In the genomic region with DNA sequence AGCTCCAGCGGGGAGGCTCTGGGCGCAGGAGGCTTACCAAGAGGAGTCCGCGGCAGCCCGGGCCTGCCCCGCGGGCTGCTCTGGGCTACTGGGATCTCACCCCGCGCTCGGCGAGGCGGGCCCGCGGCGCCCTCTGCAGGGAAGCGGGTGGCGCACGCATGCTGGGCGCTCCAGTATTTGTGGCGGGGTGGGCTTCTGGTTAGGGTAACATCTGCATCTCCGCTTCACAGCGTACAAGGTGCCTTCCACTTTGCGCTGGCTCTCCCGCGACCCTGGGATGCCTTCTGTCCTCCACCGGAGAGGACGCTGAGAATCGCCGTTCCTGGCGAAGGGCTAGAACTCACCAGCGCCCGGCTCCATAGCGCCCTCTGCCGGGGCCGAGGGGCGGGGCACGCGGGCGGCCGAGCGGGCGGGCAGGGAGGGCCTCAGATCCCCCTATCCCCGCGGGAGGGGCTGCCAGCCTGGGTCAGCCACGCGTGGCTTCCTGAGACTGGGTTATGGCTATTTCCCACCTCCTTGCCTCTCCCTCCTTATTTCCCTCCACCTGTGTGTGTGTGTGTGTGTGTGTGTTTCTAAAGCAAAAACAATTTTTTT, we compare ENCODE assay signal across 1 cellular context.
TF ChIP-seq lines count a peak whose summit lies in the region.

No MANE protein-coding gene starts in this region.

TF ChIP-seq in K562, 482 proteins besides CTCF, POLR2A, EP300 and RAD21 (continued from another document and continues in another):
- TF ChIP-seq ARID2 (IDR thresholded peaks at IDR 0.05), result peak; percentile 57; the same call in 1 of the 2 replicates
- TF ChIP-seq NFXL1 (CRISPR knock-in tag; IDR thresholded peaks at IDR 0.05), result no peak
- TF ChIP-seq SMARCA4 (IDR thresholded peaks at IDR 0.05), result peak; percentile 58; the same call in 1 of the 2 replicates
- no peak for TF ChIP-seq MYBL2 (IDR thresholded peaks at IDR 0.05; ENCODE audit: low read depth)
- no peak for TF ChIP-seq MYBL2 (CRISPR knock-in tag; IDR thresholded peaks at IDR 0.05; ENCODE audit: borderline replicate concordance)
- TF ChIP-seq POLR3G (IDR thresholded peaks at IDR 0.05; ENCODE audit: extremely low read depth, insufficient read length, insufficient replicate concordance), result no peak
- TF ChIP-seq ZNF778 (CRISPR knock-in tag; IDR thresholded peaks at IDR 0.05), result no peak
- TF ChIP-seq RBM34 (IDR thresholded peaks at IDR 0.05; ENCODE audit: borderline replicate concordance, insufficient read depth, low read length), result no peak
- no peak for TF ChIP-seq ZC3H4 (CRISPR knock-in tag; IDR thresholded peaks at IDR 0.05; ENCODE audit: borderline replicate concordance)
- peak; percentile 76 for TF ChIP-seq SP1 (CRISPR knock-in tag; IDR thresholded peaks at IDR 0.05)
- TF ChIP-seq ZNF780A (CRISPR knock-in tag; IDR thresholded peaks at IDR 0.05), result no peak
- TF ChIP-seq, protein P1, sequence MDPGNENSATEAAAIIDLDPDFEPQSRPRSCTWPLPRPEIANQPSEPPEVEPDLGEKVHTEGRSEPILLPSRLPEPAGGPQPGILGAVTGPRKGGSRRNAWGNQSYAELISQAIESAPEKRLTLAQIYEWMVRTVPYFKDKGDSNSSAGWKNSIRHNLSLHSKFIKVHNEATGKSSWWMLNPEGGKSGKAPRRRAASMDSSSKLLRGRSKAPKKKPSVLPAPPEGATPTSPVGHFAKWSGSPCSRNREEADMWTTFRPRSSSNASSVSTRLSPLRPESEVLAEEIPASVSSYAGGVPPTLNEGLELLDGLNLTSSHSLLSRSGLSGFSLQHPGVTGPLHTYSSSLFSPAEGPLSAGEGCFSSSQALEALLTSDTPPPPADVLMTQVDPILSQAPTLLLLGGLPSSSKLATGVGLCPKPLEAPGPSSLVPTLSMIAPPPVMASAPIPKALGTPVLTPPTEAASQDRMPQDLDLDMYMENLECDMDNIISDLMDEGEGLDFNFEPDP (CRISPR knock-in tag; IDR thresholded peaks at IDR 0.05), result no peak
- TF ChIP-seq, protein P2, sequence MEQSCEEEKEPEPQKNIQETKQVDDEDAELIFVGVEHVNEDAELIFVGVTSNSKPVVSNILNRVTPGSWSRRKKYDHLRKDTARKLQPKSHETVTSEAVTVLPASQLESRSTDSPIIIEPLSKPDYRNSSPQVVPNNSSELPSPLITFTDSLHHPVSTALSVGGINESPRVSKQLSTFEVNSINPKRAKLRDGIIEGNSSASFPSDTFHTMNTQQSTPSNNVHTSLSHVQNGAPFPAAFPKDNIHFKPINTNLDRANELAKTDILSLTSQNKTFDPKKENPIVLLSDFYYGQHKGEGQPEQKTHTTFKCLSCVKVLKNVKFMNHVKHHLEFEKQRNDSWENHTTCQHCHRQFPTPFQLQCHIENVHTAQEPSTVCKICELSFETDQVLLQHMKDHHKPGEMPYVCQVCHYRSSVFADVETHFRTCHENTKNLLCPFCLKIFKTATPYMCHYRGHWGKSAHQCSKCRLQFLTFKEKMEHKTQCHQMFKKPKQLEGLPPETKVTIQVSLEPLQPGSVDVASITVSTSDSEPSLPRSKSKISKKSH (CRISPR knock-in tag; IDR thresholded peaks at IDR 0.05), result no peak
- TF ChIP-seq DDX20 (tag; IDR thresholded peaks at IDR 0.05; ENCODE audit: low read depth), result no peak
- TF ChIP-seq TAF15 (IDR thresholded peaks at IDR 0.05; ENCODE audit: low read depth, low read length), result no peak
- TF ChIP-seq, protein P3, sequence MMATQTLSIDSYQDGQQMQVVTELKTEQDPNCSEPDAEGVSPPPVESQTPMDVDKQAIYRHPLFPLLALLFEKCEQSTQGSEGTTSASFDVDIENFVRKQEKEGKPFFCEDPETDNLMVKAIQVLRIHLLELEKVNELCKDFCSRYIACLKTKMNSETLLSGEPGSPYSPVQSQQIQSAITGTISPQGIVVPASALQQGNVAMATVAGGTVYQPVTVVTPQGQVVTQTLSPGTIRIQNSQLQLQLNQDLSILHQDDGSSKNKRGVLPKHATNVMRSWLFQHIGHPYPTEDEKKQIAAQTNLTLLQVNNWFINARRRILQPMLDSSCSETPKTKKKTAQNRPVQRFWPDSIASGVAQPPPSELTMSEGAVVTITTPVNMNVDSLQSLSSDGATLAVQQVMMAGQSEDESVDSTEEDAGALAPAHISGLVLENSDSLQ (IDR thresholded peaks at IDR 0.05), result no peak
- no peak for TF ChIP-seq PCBP2 (IDR thresholded peaks at IDR 0.05; ENCODE audit: low read depth, low read length, poor library complexity, severe bottlenecking)
- TF ChIP-seq, protein P4, sequence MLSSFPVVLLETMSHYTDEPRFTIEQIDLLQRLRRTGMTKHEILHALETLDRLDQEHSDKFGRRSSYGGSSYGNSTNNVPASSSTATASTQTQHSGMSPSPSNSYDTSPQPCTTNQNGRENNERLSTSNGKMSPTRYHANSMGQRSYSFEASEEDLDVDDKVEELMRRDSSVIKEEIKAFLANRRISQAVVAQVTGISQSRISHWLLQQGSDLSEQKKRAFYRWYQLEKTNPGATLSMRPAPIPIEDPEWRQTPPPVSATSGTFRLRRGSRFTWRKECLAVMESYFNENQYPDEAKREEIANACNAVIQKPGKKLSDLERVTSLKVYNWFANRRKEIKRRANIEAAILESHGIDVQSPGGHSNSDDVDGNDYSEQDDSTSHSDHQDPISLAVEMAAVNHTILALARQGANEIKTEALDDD (IDR thresholded peaks at IDR 0.05), result no peak
- TF ChIP-seq CEBPG (CRISPR knock-in tag; IDR thresholded peaks at IDR 0.05), result no peak
- no peak for TF ChIP-seq CEBPG (tag; conservative IDR thresholded peaks at IDR 0.05 in 1 of 2, IDR thresholded peaks at IDR 0.05 in 1 of 2)
- TF ChIP-seq RBM22 (IDR thresholded peaks at IDR 0.05; ENCODE audit: low read depth, low read length, poor library complexity, severe bottlenecking), result peak; percentile 40
- no peak for TF ChIP-seq ARNT (IDR thresholded peaks at IDR 0.05)
- TF ChIP-seq KLF16 (IDR thresholded peaks at IDR 0.05), result peak; percentile 56; the same call in 1 of the 2 replicates
- no peak for TF ChIP-seq ZNF76 (CRISPR knock-in tag; IDR thresholded peaks at IDR 0.05; ENCODE audit: borderline replicate concordance)
- TF ChIP-seq SIN3B (IDR thresholded peaks at IDR 0.05; ENCODE audit: low read depth), result 0 out of 2 replicates have a peak, but pooled peaks have one; percentile 54
- TF ChIP-seq ZNF707 (CRISPR knock-in tag; conservative IDR thresholded peaks at IDR 0.05), result no peak
- TF ChIP-seq STAT5A (IDR thresholded peaks at IDR 0.05; ENCODE audit: borderline replicate concordance, low read length), result no peak
- peak in 1 of 2 experiments; percentile 50; a peak in 1 of 4 replicates for TF ChIP-seq TRIM24 (IDR thresholded peaks at IDR 0.05)
- TF ChIP-seq PYGO2 (tag; IDR thresholded peaks at IDR 0.05), result no peak
- TF ChIP-seq ZNF175 (CRISPR knock-in tag; IDR thresholded peaks at IDR 0.05; ENCODE audit: low read depth), result no peak
- TF ChIP-seq ZNF699 (CRISPR knock-in tag; IDR thresholded peaks at IDR 0.05; ENCODE audit: insufficient replicate concordance), result no peak
- no peak for TF ChIP-seq TAF9B (IDR thresholded peaks at IDR 0.05; ENCODE audit: partially characterized antibody)
- peak; percentile 87; the same call in 1 of the 2 replicates for TF ChIP-seq TARDBP (IDR thresholded peaks at IDR 0.05)
- TF ChIP-seq, protein P5, sequence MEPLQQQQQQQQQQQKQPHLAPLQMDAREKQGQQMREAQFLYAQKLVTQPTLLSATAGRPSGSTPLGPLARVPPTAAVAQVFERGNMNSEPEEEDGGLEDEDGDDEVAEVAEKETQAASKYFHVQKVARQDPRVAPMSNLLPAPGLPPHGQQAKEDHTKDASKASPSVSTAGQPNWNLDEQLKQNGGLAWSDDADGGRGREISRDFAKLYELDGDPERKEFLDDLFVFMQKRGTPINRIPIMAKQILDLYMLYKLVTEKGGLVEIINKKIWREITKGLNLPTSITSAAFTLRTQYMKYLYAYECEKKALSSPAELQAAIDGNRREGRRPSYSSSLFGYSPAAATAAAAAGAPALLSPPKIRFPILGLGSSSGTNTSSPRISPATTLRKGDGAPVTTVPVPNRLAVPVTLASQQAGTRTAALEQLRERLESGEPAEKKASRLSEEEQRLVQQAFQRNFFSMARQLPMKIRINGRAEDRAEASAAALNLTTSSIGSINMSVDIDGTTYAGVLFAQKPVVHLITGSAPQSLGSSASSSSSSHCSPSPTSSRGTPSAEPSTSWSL (CRISPR knock-in tag; IDR thresholded peaks at IDR 0.05; ENCODE audit: borderline replicate concordance), result no peak
- TF ChIP-seq NFRKB (IDR thresholded peaks at IDR 0.05; ENCODE audit: low read depth), result no peak
- TF ChIP-seq POLR2AphosphoS2 (IDR thresholded peaks at IDR 0.05; ENCODE audit: low read length), result no peak
- no peak for TF ChIP-seq CSDE1 (IDR thresholded peaks at IDR 0.05)
- TF ChIP-seq MCM7 (IDR thresholded peaks at IDR 0.05), result no peak
- no peak for TF ChIP-seq ETV5 (CRISPR knock-in tag; IDR thresholded peaks at IDR 0.05; ENCODE audit: low read depth)
- no peak for TF ChIP-seq CREBBP (IDR thresholded peaks at IDR 0.05; ENCODE audit: low read depth, low read length)
- TF ChIP-seq DPF2 (IDR thresholded peaks at IDR 0.05), result no peak; the same call in 1 of the 2 replicates
- TF ChIP-seq HDAC3 (IDR thresholded peaks at IDR 0.05; ENCODE audit: borderline replicate concordance, partially characterized antibody), result no peak
- TF ChIP-seq, protein P6, sequence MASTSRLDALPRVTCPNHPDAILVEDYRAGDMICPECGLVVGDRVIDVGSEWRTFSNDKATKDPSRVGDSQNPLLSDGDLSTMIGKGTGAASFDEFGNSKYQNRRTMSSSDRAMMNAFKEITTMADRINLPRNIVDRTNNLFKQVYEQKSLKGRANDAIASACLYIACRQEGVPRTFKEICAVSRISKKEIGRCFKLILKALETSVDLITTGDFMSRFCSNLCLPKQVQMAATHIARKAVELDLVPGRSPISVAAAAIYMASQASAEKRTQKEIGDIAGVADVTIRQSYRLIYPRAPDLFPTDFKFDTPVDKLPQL (IDR thresholded peaks at IDR 0.05; ENCODE audit: extremely low read depth, insufficient read length), result no peak
- TF ChIP-seq, protein P7, sequence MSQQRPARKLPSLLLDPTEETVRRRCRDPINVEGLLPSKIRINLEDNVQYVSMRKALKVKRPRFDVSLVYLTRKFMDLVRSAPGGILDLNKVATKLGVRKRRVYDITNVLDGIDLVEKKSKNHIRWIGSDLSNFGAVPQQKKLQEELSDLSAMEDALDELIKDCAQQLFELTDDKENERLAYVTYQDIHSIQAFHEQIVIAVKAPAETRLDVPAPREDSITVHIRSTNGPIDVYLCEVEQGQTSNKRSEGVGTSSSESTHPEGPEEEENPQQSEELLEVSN (IDR thresholded peaks at IDR 0.05; ENCODE audit: borderline replicate concordance in 1 of 2, extremely low read depth in 1 of 2, insufficient read depth in 1 of 2, insufficient read length in 1 of 2, low read depth in 1 of 2, low read length in 1 of 2, poor library complexity in 1 of 2, severe bottlenecking in 1 of 2), result peak; percentile 36 to 71
- no peak for TF ChIP-seq THRAP3 (IDR thresholded peaks at IDR 0.05; ENCODE audit: borderline replicate concordance)
- TF ChIP-seq, protein P8, sequence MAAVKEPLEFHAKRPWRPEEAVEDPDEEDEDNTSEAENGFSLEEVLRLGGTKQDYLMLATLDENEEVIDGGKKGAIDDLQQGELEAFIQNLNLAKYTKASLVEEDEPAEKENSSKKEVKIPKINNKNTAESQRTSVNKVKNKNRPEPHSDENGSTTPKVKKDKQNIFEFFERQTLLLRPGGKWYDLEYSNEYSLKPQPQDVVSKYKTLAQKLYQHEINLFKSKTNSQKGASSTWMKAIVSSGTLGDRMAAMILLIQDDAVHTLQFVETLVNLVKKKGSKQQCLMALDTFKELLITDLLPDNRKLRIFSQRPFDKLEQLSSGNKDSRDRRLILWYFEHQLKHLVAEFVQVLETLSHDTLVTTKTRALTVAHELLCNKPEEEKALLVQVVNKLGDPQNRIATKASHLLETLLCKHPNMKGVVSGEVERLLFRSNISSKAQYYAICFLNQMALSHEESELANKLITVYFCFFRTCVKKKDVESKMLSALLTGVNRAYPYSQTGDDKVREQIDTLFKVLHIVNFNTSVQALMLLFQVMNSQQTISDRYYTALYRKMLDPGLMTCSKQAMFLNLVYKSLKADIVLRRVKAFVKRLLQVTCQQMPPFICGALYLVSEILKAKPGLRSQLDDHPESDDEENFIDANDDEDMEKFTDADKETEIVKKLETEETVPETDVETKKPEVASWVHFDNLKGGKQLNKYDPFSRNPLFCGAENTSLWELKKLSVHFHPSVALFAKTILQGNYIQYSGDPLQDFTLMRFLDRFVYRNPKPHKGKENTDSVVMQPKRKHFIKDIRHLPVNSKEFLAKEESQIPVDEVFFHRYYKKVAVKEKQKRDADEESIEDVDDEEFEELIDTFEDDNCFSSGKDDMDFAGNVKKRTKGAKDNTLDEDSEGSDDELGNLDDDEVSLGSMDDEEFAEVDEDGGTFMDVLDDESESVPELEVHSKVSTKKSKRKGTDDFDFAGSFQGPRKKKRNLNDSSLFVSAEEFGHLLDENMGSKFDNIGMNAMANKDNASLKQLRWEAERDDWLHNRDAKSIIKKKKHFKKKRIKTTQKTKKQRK (IDR thresholded peaks at IDR 0.05; ENCODE audit: borderline replicate concordance, low read depth, low read length), result no peak
- no peak for TF ChIP-seq ZNF408 (CRISPR knock-in tag; IDR thresholded peaks at IDR 0.05; ENCODE audit: low read depth)
- no peak for TF ChIP-seq ZNF3 (CRISPR knock-in tag; IDR thresholded peaks at IDR 0.05)
- 0 out of 2 replicates have a peak, but pooled peaks have one; percentile 16 for TF ChIP-seq GATAD2B (IDR thresholded peaks at IDR 0.05; ENCODE audit: borderline replicate concordance)
- no peak for TF ChIP-seq SRSF1 (IDR thresholded peaks at IDR 0.05; ENCODE audit: low read depth, low read length)
- TF ChIP-seq, protein P9, sequence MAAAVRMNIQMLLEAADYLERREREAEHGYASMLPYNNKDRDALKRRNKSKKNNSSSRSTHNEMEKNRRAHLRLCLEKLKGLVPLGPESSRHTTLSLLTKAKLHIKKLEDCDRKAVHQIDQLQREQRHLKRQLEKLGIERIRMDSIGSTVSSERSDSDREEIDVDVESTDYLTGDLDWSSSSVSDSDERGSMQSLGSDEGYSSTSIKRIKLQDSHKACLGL (CRISPR knock-in tag; IDR thresholded peaks at IDR 0.05; ENCODE audit: borderline replicate concordance, poor library complexity, severe bottlenecking), result no peak
- no peak for TF ChIP-seq ZNF445 (CRISPR knock-in tag; IDR thresholded peaks at IDR 0.05; ENCODE audit: low read depth)
- no peak for TF ChIP-seq ZNF561 (CRISPR knock-in tag; conservative IDR thresholded peaks at IDR 0.05)
- TF ChIP-seq PHF21A (IDR thresholded peaks at IDR 0.05; ENCODE audit: borderline replicate concordance, low read depth), result 0 out of 2 replicates have a peak, but pooled peaks have one; percentile 21
- no peak for TF ChIP-seq BMI1 (IDR thresholded peaks at IDR 0.05; ENCODE audit: low read length)
- TF ChIP-seq CBX1 (IDR thresholded peaks at IDR 0.05; ENCODE audit: low read depth), result peak; percentile 39; the same call in 1 of the 2 replicates
- no peak for TF ChIP-seq RFX7 (CRISPR knock-in tag; IDR thresholded peaks at IDR 0.05)
- no peak for TF ChIP-seq ZSCAN32 (CRISPR knock-in tag; IDR thresholded peaks at IDR 0.05)
- TF ChIP-seq CHD4 (IDR thresholded peaks at IDR 0.05; ENCODE audit: insufficient read depth, insufficient replicate concordance, low read depth, low read length, poor library complexity, severe bottlenecking), result no peak
- TF ChIP-seq, protein P10, sequence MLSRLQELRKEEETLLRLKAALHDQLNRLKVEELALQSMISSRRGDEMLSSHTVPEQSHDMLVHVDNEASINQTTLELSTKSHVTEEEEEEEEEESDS (CRISPR knock-in tag; IDR thresholded peaks at IDR 0.05), result no peak
- TF ChIP-seq ELF1 (tag; IDR thresholded peaks at IDR 0.05), result no peak
- no peak for TF ChIP-seq SIX5 (IDR thresholded peaks at IDR 0.05; ENCODE audit: borderline replicate concordance in 1 of 2, insufficient read depth in 1 of 2, low read depth in 1 of 2, low read length in 2 of 2)
- TF ChIP-seq U2AF1 (optimal IDR thresholded peaks at IDR 0.05; ENCODE audit: low read depth, low read length), result no peak
- TF ChIP-seq POU5F1 (IDR thresholded peaks at IDR 0.05; ENCODE audit: borderline replicate concordance, low read depth, low read length, partially characterized antibody), result no peak
